Comparison of ENCODE assay signal across 16 cellular contexts in genomic region chr13:33270906-33271538, GRCh38. TPM values are rescaled to one million over a fixed set of nuclear protein-coding genes. Genes with fewer than 3 reads are reported as not detected.
A peak's percentile ranks its signal among the peaks of the same experiment; 100 is the strongest.
DNase-seq lines count a peak whose midpoint lies in the region; ATAC-seq and TF ChIP-seq lines count a peak whose summit lies in the region.
"Had no signal": no experiment of that assay in that cellular context is flagged by ENCODE, and none has a peak within 500 bp of the region (broad histone marks: within the 10 kb centered on the region; RNA-seq: fewer than 3 reads in every experiment).

No MANE protein-coding gene starts in this region.

- DNase-seq in left ventricle myocardium superior = no peak
- DNase-seq in sciatic nerve (ENCODE audit: low spot score) = no peak
- no peak for DNase-seq in ecto neural progenitor cell (ENCODE audit: low spot score)
- DNase-seq in glutamatergic neuron = no peak
- no peak for DNase-seq in activated naive CD4-positive, alpha-beta T cell treated with anti-CD3 and anti-CD28 coated beads, Interleukin-2, amount 10 ng/mL, durations not matched to agents 7 days and 5 days
- no peak for DNase-seq in activated T-cell treated with anti-CD3 and anti-CD28 coated beads, Interleukin-2, amount 50 U/mL, for 72 hours
- DNase-seq: activated CD8-positive, alpha-beta T cell treated with anti-CD3 and anti-CD28 coated beads for 36 hours; endodermal cell; NCI-H2081 treated with DMSO at 0.1 percent for 48 hours; stimulated activated CD4-positive, alpha-beta T cell treated with anti-CD3 and anti-CD28 coated beads, Interleukin-4, amount 100 ng/mL, for 1 hour; T-helper 17 cell had no signal

- peaks cover 99% of the 10 kb centered on the region for H3K79me2 ChIP-seq in ACC112 (ENCODE audit: control insufficient read depth, insufficient read depth, low read length, unreplicated experiment)

- no peak overlapping the region for H2AFZ ChIP-seq in ACC112 (ENCODE audit: low read length, unreplicated experiment)

- peak overlapping the region; percentile 35 for H3K27ac ChIP-seq in ACC112 (ENCODE audit: low read depth, low read length)
- H3K27ac ChIP-seq: neutrophil had no signal

- no peaks in the 10 kb centered on the region for H3K9me3 Mint-ChIP-seq in brain
- no peaks in the 10 kb centered on the region for H3K9me3 Mint-ChIP-seq in glutamatergic neuron (ENCODE audit: unreplicated experiment)
- H3K9me3 Mint-ChIP-seq in activated naive CD4-positive, alpha-beta T cell treated with anti-CD3 and anti-CD28 coated beads, Interleukin-2, amount 10 ng/mL, durations not matched to agents 7 days and 5 days = no peaks in the 10 kb centered on the region
- H3K9me3 Mint-ChIP-seq in activated T-cell treated with anti-CD3 and anti-CD28 coated beads, Interleukin-2, amount 50 U/mL, for 72 hours = no peaks in the 10 kb centered on the region
- H3K9me3 Mint-ChIP-seq: activated CD8-positive, alpha-beta T cell treated with anti-CD3 and anti-CD28 coated beads for 36 hours; endodermal cell; stimulated activated naive CD8-positive, alpha-beta T cell treated with anti-CD3 and anti-CD28 coated beads, Interleukin-15, Interleukin-2, amounts not matched to agents 100 ng/mL and 50 ng/mL, for 24 hours had no signal

- peaks cover 79% of the 10 kb centered on the region for H3K4me1 ChIP-seq in ACC112 (ENCODE audit: control insufficient read depth, insufficient read depth, low read length, unreplicated experiment)

- H3K36me3 Mint-ChIP-seq in brain (no peaks in the 10 kb centered on the region), glutamatergic neuron (ENCODE audit: unreplicated experiment) (no peaks in the 10 kb centered on the region)
- no peaks in the 10 kb centered on the region for H3K36me3 Mint-ChIP-seq in activated naive CD4-positive, alpha-beta T cell treated with anti-CD3 and anti-CD28 coated beads, Interleukin-2, amount 10 ng/mL, durations not matched to agents 7 days and 5 days
- no peaks in the 10 kb centered on the region for H3K36me3 Mint-ChIP-seq in activated T-cell treated with anti-CD3 and anti-CD28 coated beads, Interleukin-2, amount 50 U/mL, for 72 hours (ENCODE audit: insufficient read depth in 2 of 2)
- H3K36me3 Mint-ChIP-seq: activated naive CD8-positive, alpha-beta T cell had no signal

- H3K27me3 ChIP-seq in ACC112 (ENCODE audit: insufficient read depth, low read length) = no peaks in the 10 kb centered on the region
- H3K27me3 ChIP-seq: neutrophil had no signal

- H3K4me3 Mint-ChIP-seq in brain = no peak overlapping the region
- H3K4me3 Mint-ChIP-seq in glutamatergic neuron (ENCODE audit: unreplicated experiment) = no peak overlapping the region
- H3K4me3 Mint-ChIP-seq in activated naive CD4-positive, alpha-beta T cell treated with anti-CD3 and anti-CD28 coated beads, Interleukin-2, amount 10 ng/mL, durations not matched to agents 7 days and 5 days = no peak overlapping the region
- H3K4me3 Mint-ChIP-seq in activated T-cell treated with anti-CD3 and anti-CD28 coated beads, Interleukin-2, amount 50 U/mL, for 72 hours = no peak overlapping the region
- H3K4me3 Mint-ChIP-seq: activated CD8-positive, alpha-beta T cell treated with anti-CD3 and anti-CD28 coated beads for 36 hours; activated naive CD8-positive, alpha-beta T cell; endodermal cell; stimulated activated naive CD8-positive, alpha-beta T cell treated with anti-CD3 and anti-CD28 coated beads, Interleukin-15, Interleukin-2, amounts not matched to agents 100 ng/mL and 50 ng/mL, for 24 hours; T-helper 17 cell had no signal

- no peak overlapping the region for H3K4me3 ChIP-seq in ACC112 (ENCODE audit: low read depth, low read length)

- no peaks in the 10 kb centered on the region for H3K27me3 Mint-ChIP-seq in brain
- H3K27me3 Mint-ChIP-seq in glutamatergic neuron (ENCODE audit: unreplicated experiment) = no peaks in the 10 kb centered on the region
- H3K27me3 Mint-ChIP-seq in activated naive CD4-positive, alpha-beta T cell treated with anti-CD3 and anti-CD28 coated beads, Interleukin-2, amount 10 ng/mL, durations not matched to agents 7 days and 5 days = peaks cover 5% of the 10 kb centered on the region
- H3K27me3 Mint-ChIP-seq in activated T-cell treated with anti-CD3 and anti-CD28 coated beads, Interleukin-2, amount 50 U/mL, for 72 hours (ENCODE audit: low read depth) = no peaks in the 10 kb centered on the region
- H3K27me3 Mint-ChIP-seq: stimulated activated naive CD8-positive, alpha-beta T cell treated with anti-CD3 and anti-CD28 coated beads, Interleukin-15, Interleukin-2, amounts not matched to agents 100 ng/mL and 50 ng/mL, for 24 hours had no signal

- intact Hi-C loops in left ventricle myocardium superior (cut with micrococcal nuclease) (no loop called here), sciatic nerve (cut with DNase I) (no loop called here)

- CTCF ChIA-PET in activated naive CD4-positive, alpha-beta T cell treated with anti-CD3 and anti-CD28 coated beads, Interleukin-2, amount 10 ng/mL, durations not matched to agents 7 days and 5 days (lab: Charles Lee) = no interaction called here

- peaks cover 59% of the 10 kb centered on the region for H3K4me1 Mint-ChIP-seq in brain
- peaks cover 6% of the 10 kb centered on the region for H3K4me1 Mint-ChIP-seq in glutamatergic neuron (ENCODE audit: low read depth, unreplicated experiment)
- no peaks in the 10 kb centered on the region for H3K4me1 Mint-ChIP-seq in activated naive CD4-positive, alpha-beta T cell treated with anti-CD3 and anti-CD28 coated beads, Interleukin-2, amount 10 ng/mL, durations not matched to agents 7 days and 5 days
- no peaks in the 10 kb centered on the region for H3K4me1 Mint-ChIP-seq in activated T-cell treated with anti-CD3 and anti-CD28 coated beads, Interleukin-2, amount 50 U/mL, for 72 hours (ENCODE audit: low read depth)
- H3K4me1 Mint-ChIP-seq: endodermal cell, T-helper 17 cell had no signal

- H3K36me3 ChIP-seq in ACC112 (ENCODE audit: insufficient read depth, low read length) = peaks cover 42% of the 10 kb centered on the region
- H3K36me3 ChIP-seq: neutrophil had no signal

- peak; percentile 69 for ATAC-seq in left ventricle myocardium superior
- ATAC-seq in sciatic nerve = peak; percentile 68
- no peak for ATAC-seq in activated T-cell treated with anti-CD3 and anti-CD28 coated beads, Interleukin-2, amount 50 U/mL, for 72 hours (replicated peaks in 1 of 2)
- ATAC-seq: activated CD8-positive, alpha-beta T cell treated with anti-CD3 and anti-CD28 coated beads for 36 hours; T-helper 17 cell had no signal

- TF ChIP-seq CTCF in brain (conservative IDR thresholded peaks at IDR 0.05) = no peak
- no peak for TF ChIP-seq CTCF in glutamatergic neuron (IDR thresholded peaks at IDR 0.05; ENCODE audit: partially characterized antibody, unreplicated experiment)

- H3K27ac Mint-ChIP-seq in brain (peak overlapping the region in 4 of 5 experiments; percentile 26 to 86 (median 64)), glutamatergic neuron (ENCODE audit: unreplicated experiment) (no peak overlapping the region)
- no peak overlapping the region for H3K27ac Mint-ChIP-seq in activated naive CD4-positive, alpha-beta T cell treated with anti-CD3 and anti-CD28 coated beads, Interleukin-2, amount 10 ng/mL, durations not matched to agents 7 days and 5 days
- no peak overlapping the region for H3K27ac Mint-ChIP-seq in activated T-cell treated with anti-CD3 and anti-CD28 coated beads, Interleukin-2, amount 50 U/mL, for 72 hours
- H3K27ac Mint-ChIP-seq: activated CD8-positive, alpha-beta T cell treated with anti-CD3 and anti-CD28 coated beads for 36 hours; activated naive CD8-positive, alpha-beta T cell; endodermal cell; stimulated activated naive CD8-positive, alpha-beta T cell treated with anti-CD3 and anti-CD28 coated beads, Interleukin-15, Interleukin-2, amounts not matched to agents 100 ng/mL and 50 ng/mL, for 24 hours; T-helper 17 cell had no signal

RNA-seq across cellular contexts. Expression of gene STARD13, which starts 14.5 kb away (rescaled TPM):
- polyA plus RNA-seq in brain (ENCODE audit: insufficient read depth, low read depth, low replicate concordance) = 3.2 TPM
- total RNA-seq in left ventricle myocardium superior (41.1 TPM), sciatic nerve (151 TPM), glutamatergic neuron (ENCODE audit: unreplicated experiment) (36.4 TPM)
- 1 to 10 TPM in 1 of 2 donors, under 1 TPM in 1; 0.50 to 1.4 TPM for total RNA-seq in activated T-cell treated with anti-CD3 and anti-CD28 coated beads, Interleukin-2, amount 50 U/mL, for 72 hours
- total RNA-seq: activated CD8-positive, alpha-beta T cell treated with anti-CD3 and anti-CD28 coated beads for 36 hours; T-helper 17 cell had no signal

Comparison
In these comparisons a context has a peak if more than half of its experiments do, and no peak if none do; other contexts are left out.
1. H3K27ac Mint-ChIP-seq: peak in brain (4 of 5); none in glutamatergic neuron (single experiment), activated naive CD4-positive, alpha-beta T cell treated with anti-CD3 and anti-CD28 coated beads, Interleukin-2, amount 10 ng/mL, durations not matched to agents 7 days and 5 days (single experiment) and activated T-cell treated with anti-CD3 and anti-CD28 coated beads, Interleukin-2, amount 50 U/mL, for 72 hours (single experiment).
2. ATAC-seq: peak in left ventricle myocardium superior (single experiment) and sciatic nerve (single experiment); none in activated T-cell treated with anti-CD3 and anti-CD28 coated beads, Interleukin-2, amount 50 U/mL, for 72 hours (0 of 2).
3. RNA of gene STARD13, which starts 14.5 kb away (total RNA-seq): 151 TPM in sciatic nerve (single experiment), 41.1 TPM in left ventricle myocardium superior (single experiment) and 36.4 TPM in glutamatergic neuron (single experiment); 0.50 to 1.4 TPM in activated T-cell treated with anti-CD3 and anti-CD28 coated beads, Interleukin-2, amount 50 U/mL, for 72 hours; every median in the first group is over 10 times any median in the second.